Comparison of ENCODE assay signal across 24 cellular contexts in genomic region chr7:129021656-129022055, GRCh38. TPM values are rescaled to one million over a fixed set of nuclear protein-coding genes. Genes with fewer than 3 reads are reported as not detected.
DNase-seq lines count a peak whose midpoint lies in the region; ATAC-seq, FAIRE-seq and TF ChIP-seq lines count a peak whose summit lies in the region.
"Had no signal": no experiment of that assay in that cellular context is flagged by ENCODE, and none has a peak within 500 bp of the region (broad histone marks: within the 10 kb centered on the region; RNA-seq: fewer than 3 reads in every experiment).

No MANE protein-coding gene starts in this region.

- CTCF ChIA-PET in GM12878 (lab: Yijun Ruan, JAX) = interaction anchor here (0.8 kb wide), 2 partner anchors 15 to 31 kb away, joined by 3 read pairs; no protein-coding TSS in a partner anchor

- no peak overlapping the region for H3K4me3 ChIP-seq in GM12878
- H3K4me3 ChIP-seq in smooth muscle cell = no peak overlapping the region
- H3K4me3 ChIP-seq: A549, MG63 had no signal

- peaks cover 0 to 14% of the 10 kb centered on the region in 2 experiments; a peak in 3 of 4 replicates for H3K36me3 ChIP-seq in GM12878 (ENCODE audit: control insufficient read depth in 2 of 2, insufficient read depth in 2 of 2, low read length in 1 of 2)
- H3K36me3 ChIP-seq in smooth muscle cell (ENCODE audit: low read depth) = no peaks in the 10 kb centered on the region

- no peaks in the 10 kb centered on the region for H3F3A ChIP-seq in smooth muscle cell (ENCODE audit: low read depth)

- in situ Hi-C loops in GM12878 (cut with MboI) = no loop called here

- peaks cover 91% of the 10 kb centered on the region for H3K79me2 ChIP-seq in GM12878 (ENCODE audit: control insufficient read depth, insufficient read depth, low read length)
- peaks cover 79% of the 10 kb centered on the region for H3K79me2 ChIP-seq in smooth muscle cell (ENCODE audit: low read depth)

- H3K9ac ChIP-seq in GM12878 (ENCODE audit: control insufficient read depth, insufficient read depth, low read length) = no peak overlapping the region
- no peak overlapping the region for H3K9ac ChIP-seq in smooth muscle cell (ENCODE audit: low read depth)

- peaks cover 34 to 53% (median 40%) of the 10 kb centered on the region in 3 donors for H3K4me1 Mint-ChIP-seq in naive B cell
- peaks cover 16% of the 10 kb centered on the region for H3K4me1 Mint-ChIP-seq in activated T-helper 1 cell treated with anti-CD3 and anti-CD28 coated beads, Interleukin-12 subunit alpha, Interleukin-12 subunit beta, Interleukin-2, Interleukin-4 antibody, amounts not matched to agents 30 ng/mL and 10 ng/mL and 1 ng/mL, durations not matched to agents 14 hours and 24 hours and 36 hours (ENCODE audit: low read depth)

- H3K9me3 Mint-ChIP-seq in naive B cell = no peaks in the 10 kb centered on the region
- H3K9me3 Mint-ChIP-seq in activated T-helper 1 cell treated with anti-CD3 and anti-CD28 coated beads, Interleukin-12 subunit alpha, Interleukin-12 subunit beta, Interleukin-2, Interleukin-4 antibody, amounts not matched to agents 30 ng/mL and 10 ng/mL and 1 ng/mL, durations not matched to agents 14 hours and 24 hours and 36 hours = no peaks in the 10 kb centered on the region
- H3K9me3 Mint-ChIP-seq: CD4-positive, alpha-beta T cell had no signal

- H3K9me3 ChIP-seq in GM12878 (replicated peaks; ENCODE audit: control insufficient read depth, insufficient read depth, low read length) (no peaks in the 10 kb centered on the region; the same call in 2 of the 3 replicates), smooth muscle cell (replicated peaks; ENCODE audit: low read depth) (no peaks in the 10 kb centered on the region)
- H3K9me3 ChIP-seq: A549, MG63 had no signal

- WGBS in GM12878 (ENCODE audit: insufficient coverage, insufficient replicate concordance, low lambda C conversion rate, missing lambda C conversion rate) = 66% methylated on average over 2 of the region's 2 CpGs
- 78% methylated on average over 2 of the region's 2 CpGs for WGBS in smooth muscle cell (ENCODE audit: low lambda C conversion rate)

- no peak overlapping the region for H3K4me2 ChIP-seq in GM12878 (ENCODE audit: control insufficient read depth, insufficient read depth)
- H3K4me2 ChIP-seq in smooth muscle cell = no peak overlapping the region
- H3K4me2 ChIP-seq: A549 had no signal

- H4K20me1 ChIP-seq in GM12878 (ENCODE audit: control insufficient read depth, insufficient read depth) (no peaks in the 10 kb centered on the region), smooth muscle cell (ENCODE audit: low read depth) (peaks cover 100% of the 10 kb centered on the region)

- TF ChIP-seq CTCF in GM12878 (IDR thresholded peaks at IDR 0.05 in 2 of 3, conservative IDR thresholded peaks at IDR 0.05 in 1 of 3; ENCODE audit: control insufficient read depth in 2 of 3, extremely low read depth in 1 of 3, insufficient read depth in 1 of 3, low read depth in 3 of 3, low read length in 3 of 3) (no peak), smooth muscle cell (IDR thresholded peaks at IDR 0.05; ENCODE audit: borderline replicate concordance, insufficient read depth, poor library complexity, severe bottlenecking) (no peak)

- H3K27ac ChIP-seq in GM12878 (ENCODE audit: control insufficient read depth, insufficient read depth) (peak overlapping the region; percentile 18; the same call in 1 of the 2 replicates), smooth muscle cell (ENCODE audit: low read depth) (peak overlapping the region; percentile 39)
- H3K27ac ChIP-seq: A549, HL-60 had no signal

- H3K36me3 Mint-ChIP-seq in naive B cell = no peaks in the 10 kb centered on the region
- H3K36me3 Mint-ChIP-seq in activated T-helper 1 cell treated with anti-CD3 and anti-CD28 coated beads, Interleukin-12 subunit alpha, Interleukin-12 subunit beta, Interleukin-2, Interleukin-4 antibody, amounts not matched to agents 30 ng/mL and 10 ng/mL and 1 ng/mL, durations not matched to agents 14 hours and 24 hours and 36 hours (ENCODE audit: low read depth) = peaks cover 6% of the 10 kb centered on the region

- RAD21 ChIA-PET in GM12878 (lab: Charles Lee; ENCODE audit: unreplicated experiment) = no interaction called here

- FAIRE-seq in GM18507 (lab: Jason Lieb, UNC) (peak; percentile 29), GM12878 (lab: Jason Lieb, UNC) (no peak)
- FAIRE-seq: A549 had no signal

- no TSS peak for BruUV-seq in GM12878 (replicated peaks; lab: Mats Ljungman, UMichigan)

- H3K27ac Mint-ChIP-seq in naive B cell = peak overlapping the region; percentile 34 to 81 (median 58)
- no peak overlapping the region for H3K27ac Mint-ChIP-seq in activated T-helper 1 cell treated with anti-CD3 and anti-CD28 coated beads, Interleukin-12 subunit alpha, Interleukin-12 subunit beta, Interleukin-2, Interleukin-4 antibody, amounts not matched to agents 30 ng/mL and 10 ng/mL and 1 ng/mL, durations not matched to agents 14 hours and 24 hours and 36 hours

- no peak overlapping the region for H3K4me3 Mint-ChIP-seq in naive B cell
- no peak overlapping the region for H3K4me3 Mint-ChIP-seq in activated T-helper 1 cell treated with anti-CD3 and anti-CD28 coated beads, Interleukin-12 subunit alpha, Interleukin-12 subunit beta, Interleukin-2, Interleukin-4 antibody, amounts not matched to agents 30 ng/mL and 10 ng/mL and 1 ng/mL, durations not matched to agents 14 hours and 24 hours and 36 hours
- H3K4me3 Mint-ChIP-seq: CD4-positive, alpha-beta T cell had no signal

- H3K27me3 ChIP-seq in GM12878 (replicated peaks in 1 of 2; ENCODE audit: control insufficient read depth in 2 of 2, insufficient read depth in 2 of 2, low read length in 1 of 2) (no peaks in the 10 kb centered on the region), smooth muscle cell (ENCODE audit: low read depth) (no peaks in the 10 kb centered on the region)
- H3K27me3 ChIP-seq: MG63 had no signal

- TF ChIP-seq EP300 in GM12878 (IDR thresholded peaks at IDR 0.05; ENCODE audit: borderline replicate concordance in 1 of 2, control insufficient read depth in 1 of 2, low read depth in 2 of 2, low read length in 2 of 2) = no peak

- intact Hi-C loops in GM12878 (cut with micrococcal nuclease; ENCODE audit: unreplicated experiment) = no loop called here
- intact Hi-C loops in activated T-helper 1 cell treated with anti-CD3 and anti-CD28 coated beads, Interleukin-12 subunit alpha, Interleukin-12 subunit beta, Interleukin-2, Interleukin-4 antibody, amounts not matched to agents 30 ng/mL and 10 ng/mL and 1 ng/mL, durations not matched to agents 14 hours and 24 hours and 36 hours (cut with micrococcal nuclease) = no loop called here

- DNase-seq in GM18507 (ENCODE audit: extremely low spot score, insufficient read length, low read depth) (no peak), GM12878 (ENCODE audit: low read depth, low spot score) (no peak), naive B cell (no peak), smooth muscle cell (lab: John Stamatoyannopoulos, UW; ENCODE audit: unreplicated experiment) (no peak), NOMO-1 (lab: John Stamatoyannopoulos, UW; ENCODE audit: unreplicated experiment in 2 of 2) (no peak)
- no peak for DNase-seq in activated T-helper 1 cell treated with anti-CD3 and anti-CD28 coated beads, Interleukin-12 subunit alpha, Interleukin-12 subunit beta, Interleukin-2, Interleukin-4 antibody, amounts not matched to agents 30 ng/mL and 10 ng/mL and 1 ng/mL, durations not matched to agents 14 hours and 24 hours and 36 hours (ENCODE audit: low spot score)
- DNase-seq in activated CD4-positive, CD25-positive, alpha-beta regulatory T cell treated with anti-CD3 and anti-CD28 coated beads, Interleukin-2, amount 50 U/mL, for 72 hours = no peak
- DNase-seq: CD4-positive, alpha-beta T cell; EL; H7; IMR-90; Karpas-422; MG63; NCI-H1048; NCI-H1436; NCI-H2029 treated with DMSO at 0.1 percent for 48 hours; NCI-H2171 treated with DMSO at 0.1 percent for 48 hours; NCI-H446; NK-92 treated with Interleukin-12 subunit alpha and Interleukin-12 subunit beta, amount 100 ng/mL, for 24 hours; RPMI8226; SHP77 treated with DMSO at 0.1 percent for 48 hours had no signal

- H2AFZ ChIP-seq in GM12878 (ENCODE audit: control insufficient read depth, low read depth, low read length) = no peak overlapping the region
- no peak overlapping the region for H2AFZ ChIP-seq in smooth muscle cell (ENCODE audit: low read depth)

- H3K4me1 ChIP-seq in GM12878 (ENCODE audit: control insufficient read depth, insufficient read depth, low read length) = peaks cover 39% of the 10 kb centered on the region
- no peaks in the 10 kb centered on the region for H3K4me1 ChIP-seq in smooth muscle cell (ENCODE audit: low read depth)

- no peak for TF ChIP-seq RAD21 in GM12878 (IDR thresholded peaks at IDR 0.05; ENCODE audit: insufficient read depth, low read depth, low read length)

- no peak for TF ChIP-seq POLR2A in GM12878 (IDR thresholded peaks at IDR 0.05; ENCODE audit: low read depth, low read length)

- SMC1A ChIA-PET in GM12878 (lab: Charles Lee; ENCODE audit: uncharacterized antibody, unreplicated experiment) = interaction anchor here (1.0 to 2.8 kb wide), 4 partner anchors 9 to 46 kb away, joined by 3 to 9 read pairs (median 3); no protein-coding TSS in a partner anchor

- no peaks in the 10 kb centered on the region for H3K27me3 Mint-ChIP-seq in naive B cell
- H3K27me3 Mint-ChIP-seq in activated T-helper 1 cell treated with anti-CD3 and anti-CD28 coated beads, Interleukin-12 subunit alpha, Interleukin-12 subunit beta, Interleukin-2, Interleukin-4 antibody, amounts not matched to agents 30 ng/mL and 10 ng/mL and 1 ng/mL, durations not matched to agents 14 hours and 24 hours and 36 hours (ENCODE audit: insufficient read depth) = no peaks in the 10 kb centered on the region
- H3K27me3 Mint-ChIP-seq: CD4-positive, alpha-beta T cell had no signal

- ATAC-seq in GM12878 (no peak), naive B cell (ENCODE audit: low read depth in 2 of 2) (no peak)
- ATAC-seq: A549, SK-N-SH treated with all-trans-retinoic acid at 6 μM for 48 hours had no signal

- POLR2A ChIA-PET in GM12878 (lab: Charles Lee) = interaction anchor here (2.5 kb wide), 1 partner anchor 11 kb away, joined by 9 read pairs; no protein-coding TSS in a partner anchor

RNA-seq across cellular contexts. Expression of gene TNPO3, which starts 33.3 kb away (rescaled TPM):
- 77.5 and 79.6 TPM in 2 replicates for total RNA-seq in GM12878 (2013; cell fraction: nucleolus; rRNA removed)
- total RNA-seq in GM12878 (2014; rRNA removed) (72.7 and 77.4 TPM in 2 replicates), GM12878 (2014; rRNA removed; fragmentation: Illumina TruSeq; extraction: Trizol) (64.3 and 64.5 TPM in 2 replicates), GM12878 (2021) (63.0 and 67.6 TPM in 2 replicates), smooth muscle cell (41.3 and 45.0 TPM in 2 replicates)
- 34.8 TPM for polyA plus RNA-seq in GM12878 (2011; ENCODE audit: low read depth)
- polyA plus RNA-seq in GM12878 (2011; rRNA removed) (46.6 and 56.7 TPM in 2 replicates), GM12878 (2014; fragmentation: Illumina TruSeq; extraction: Trizol) (68.7 and 68.9 TPM in 2 replicates), GM12878 (2014; fragmentation: Nextera tagmentation; extraction: Ambion mirVana) (10 to 100 TPM; 17.6 to 23.5 TPM), GM12878 (2014; rRNA removed) (52.4 and 57.4 TPM in 2 replicates), GM12878 (2016; fragmentation: Nextera tagmentation; extraction: Ambion mirVana) (10 to 100 TPM; 84.5 to 91.8 TPM), naive B cell (ENCODE audit: low read depth in 6 of 6) (10 to 100 TPM; 28.7 to 38.7 (median 34.1) TPM), smooth muscle cell (28.4 and 28.6 TPM in 2 replicates)
- 59.9 and 67.6 TPM in 2 replicates for polyA plus RNA-seq in GM12878 (2011; cell fraction: cytosol; rRNA removed)
- 46.9 and 53.0 TPM in 2 replicates for polyA plus RNA-seq in GM12878 (2011; cell fraction: nucleus; rRNA removed)
- 40.9 and 46.9 TPM in 2 replicates for polyA plus RNA-seq in GM12878 (2012)
- 99.0 and 133 TPM in 2 replicates for polyA minus RNA-seq in GM12878 (2011; rRNA and poly(A)+ RNA removed)
- polyA minus RNA-seq in GM12878 (2011; cell fraction: cytosol; rRNA and poly(A)+ RNA removed) = 27.8 and 31.8 TPM in 2 replicates
- polyA minus RNA-seq in GM12878 (2011; cell fraction: nucleus; rRNA and poly(A)+ RNA removed) = 36.3 and 44.6 TPM in 2 replicates
- total RNA-seq in activated T-helper 1 cell treated with anti-CD3 and anti-CD28 coated beads, Interleukin-12 subunit alpha, Interleukin-12 subunit beta, Interleukin-2, Interleukin-4 antibody, amounts not matched to agents 30 ng/mL and 10 ng/mL and 1 ng/mL, durations not matched to agents 14 hours and 24 hours and 36 hours = 52.8 and 53.2 TPM in 2 replicates
